In the genomic region with DNA sequence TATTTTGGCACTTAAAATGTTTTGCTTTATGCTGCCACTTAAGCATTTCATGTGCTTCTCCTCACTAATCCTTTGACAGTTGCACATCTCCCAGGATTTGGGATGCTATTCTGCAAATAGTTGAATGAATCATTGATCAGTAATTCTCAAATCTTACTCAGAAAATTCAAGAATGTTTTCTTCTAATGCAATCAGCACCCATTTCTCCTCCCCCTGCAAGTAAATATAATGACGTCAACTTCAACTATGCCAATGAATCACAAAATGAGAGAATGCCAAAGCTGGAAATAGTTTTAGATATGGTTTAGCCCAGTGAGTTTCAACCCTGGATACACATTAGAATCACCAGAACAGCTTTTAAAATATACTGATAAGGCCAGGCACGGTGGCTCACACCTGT, we compare ENCODE assay signal across 14 cellular contexts. TPM values are rescaled to one million over a fixed set of nuclear protein-coding genes. Genes with fewer than 3 reads are reported as not detected.
DNase-seq lines count a peak whose midpoint lies in the region; ATAC-seq and TF ChIP-seq lines count a peak whose summit lies in the region.
"Had no signal": no experiment of that assay in that cellular context is flagged by ENCODE, and none has a peak within 500 bp of the region (broad histone marks: within the 10 kb centered on the region; RNA-seq: fewer than 3 reads in every experiment).

No MANE protein-coding gene starts in this region.

- intact Hi-C loops in ascending aorta (cut with DNase I), result no loop called here
- intact Hi-C loops in stomach (cut with DNase I; ENCODE audit: low total_unique reads), result no loop called here

- H3K9me3 ChIP-seq in SK-N-SH, result no peaks in the 10 kb centered on the region
- H3K9me3 ChIP-seq in ascending aorta, result no peaks in the 10 kb centered on the region
- no peaks in the 10 kb centered on the region for H3K9me3 ChIP-seq in gastroesophageal sphincter
- no peaks in the 10 kb centered on the region for H3K9me3 ChIP-seq in stomach
- H3K9me3 ChIP-seq: ovary, testis had no signal

- H3K79me2 ChIP-seq in SK-N-SH (ENCODE audit: insufficient read depth), result peaks cover 13% of the 10 kb centered on the region; the same call in 1 of the 2 replicates

- no peak for TF ChIP-seq POLR2A in gastroesophageal sphincter (IDR thresholded peaks at IDR 0.05)
- no peak for TF ChIP-seq POLR2A in stomach (IDR thresholded peaks at IDR 0.05)

- H3K27me3 ChIP-seq in SK-N-SH (ENCODE audit: insufficient read depth), result no peaks in the 10 kb centered on the region; the same call in 1 of the 2 replicates
- no peaks in the 10 kb centered on the region for H3K27me3 ChIP-seq in ascending aorta
- H3K27me3 ChIP-seq in gastroesophageal sphincter, result no peaks in the 10 kb centered on the region
- peaks cover 0 to 9% (median 0%) of the 10 kb centered on the region in 3 donors for H3K27me3 ChIP-seq in stomach
- H3K27me3 ChIP-seq: ovary, testis had no signal

- TF ChIP-seq EP300 in SK-N-SH (IDR thresholded peaks at IDR 0.05; ENCODE audit: borderline replicate concordance in 1 of 2, low read depth in 1 of 2, low read length in 1 of 2) (peak in 1 of 2 experiments; percentile 43; a peak in 1 of 4 replicates), gastroesophageal sphincter (IDR thresholded peaks at IDR 0.05) (no peak), stomach (IDR thresholded peaks at IDR 0.05) (no peak)

- POLR2A ChIA-PET in SK-N-SH (lab: Yijun Ruan, JAX), result no interaction called here

- H3K4me3 ChIP-seq in SK-N-SH (ENCODE audit: low read depth in 2 of 2, low read length in 1 of 2) (no peak overlapping the region), ascending aorta (no peak overlapping the region), gastroesophageal sphincter (no peak overlapping the region), stomach (no peak overlapping the region)
- H3K4me3 ChIP-seq: ovary, testis had no signal

- no peak overlapping the region for H2AFZ ChIP-seq in SK-N-SH (ENCODE audit: low read depth)

- no peaks in the 10 kb centered on the region for H3K9me2 ChIP-seq in SK-N-SH

- no peaks in the 10 kb centered on the region for H4K20me1 ChIP-seq in SK-N-SH (ENCODE audit: insufficient read depth)

- 31% methylated on average over 2 of the region's 2 CpGs for WGBS in SK-N-SH (ENCODE audit: low lambda C conversion rate)
- WGBS in gastroesophageal sphincter (ENCODE audit: low coverage in 1 of 2), 2 donors, result 47 to 60% methylated on average over 2 of the region's 2 CpGs
- 26 to 47% (median 42%) methylated on average over 2 of the region's 2 CpGs for WGBS in stomach, 5 donors

- H3K27ac ChIP-seq in SK-N-SH (ENCODE audit: low read depth in 2 of 2, low read length in 1 of 2) (peak overlapping the region in 1 of 2 experiments; percentile 64; a peak in 1 of 4 replicates), ascending aorta (peak overlapping the region; percentile 81 to 95), gastroesophageal sphincter (peak overlapping the region; percentile 65 to 97 (median 88)), stomach (peak overlapping the region in 3 of 5 donors; percentile 53 to 89 (median 68))
- H3K27ac ChIP-seq: 22Rv1, ovary, testis had no signal

- no peak overlapping the region for H3K9ac ChIP-seq in SK-N-SH

- no peak for TF ChIP-seq RAD21 in SK-N-SH (IDR thresholded peaks at IDR 0.05; ENCODE audit: low read length)

- H3K36me3 ChIP-seq in SK-N-SH (replicated peaks in 1 of 2; ENCODE audit: control insufficient read depth in 1 of 2, insufficient read depth in 2 of 2, low read length in 1 of 2) (no peaks in the 10 kb centered on the region), ascending aorta (no peaks in the 10 kb centered on the region), gastroesophageal sphincter (no peaks in the 10 kb centered on the region), stomach (no peaks in the 10 kb centered on the region)
- H3K36me3 ChIP-seq: ovary had no signal

- TF ChIP-seq CTCF in SK-N-SH (IDR thresholded peaks at IDR 0.05) (no peak), ascending aorta (IDR thresholded peaks at IDR 0.05) (no peak), gastroesophageal sphincter (IDR thresholded peaks at IDR 0.05) (no peak), stomach (IDR thresholded peaks at IDR 0.05) (no peak)

- H3K4me1 ChIP-seq in SK-N-SH (ENCODE audit: control insufficient read depth in 1 of 2, insufficient read depth in 2 of 2, low read depth in 1 of 2, low read length in 1 of 2) (peaks cover 13 to 18% of the 10 kb centered on the region in 2 experiments; a peak in 3 of 4 replicates), ascending aorta (peaks cover 27 to 76% of the 10 kb centered on the region in 2 donors), gastroesophageal sphincter (peaks cover 9 to 92% (median 43%) of the 10 kb centered on the region in 3 donors), stomach (peaks cover 40 to 63% (median 47%) of the 10 kb centered on the region in 4 donors)

- CTCF ChIA-PET in SK-N-SH (lab: Yijun Ruan, JAX), result interaction anchor here (0.8 kb wide), 1 partner anchor 58 kb away, joined by 3 read pairs; no protein-coding TSS in a partner anchor

- DNase-seq in SK-N-SH (no peak), ascending aorta (ENCODE audit: low spot score in 2 of 2) (no peak), stomach (no peak), NCI-H1417 treated with DMSO at 0.1 percent for 48 hours (lab: John Stamatoyannopoulos, UW) (no peak), DMS114 treated with DMSO at 0.1 percent for 48 hours (lab: John Stamatoyannopoulos, UW; ENCODE audit: unreplicated experiment) (no peak)
- DNase-seq: activated CD4-positive, alpha-beta T cell treated with anti-CD3 and anti-CD28 coated beads for 36 hours; NCI-H187 treated with DMSO at 0.1 percent for 48 hours; testis had no signal

- peaks cover 9% of the 10 kb centered on the region for H3F3A ChIP-seq in SK-N-SH (replicated peaks; ENCODE audit: insufficient read depth)

- ATAC-seq in SK-N-SH treated with all-trans-retinoic acid at 6 μM for 48 hours, result no peak
- ATAC-seq in gastroesophageal sphincter, result no peak
- ATAC-seq in GM21786 (IDR thresholded peaks at IDR 0.05; ENCODE audit: unreplicated experiment), result no peak
- ATAC-seq: activated CD4-positive, alpha-beta T cell treated with anti-CD3 and anti-CD28 coated beads for 36 hours; HCT116 had no signal

- H3K4me2 ChIP-seq in SK-N-SH, result no peak overlapping the region

TF ChIP-seq in SK-N-SH, 30 proteins besides CTCF, POLR2A, EP300 and RAD21 (continues in another document):
- TF ChIP-seq RCOR1 (IDR thresholded peaks at IDR 0.05; ENCODE audit: low read length) (no peak), USF2 (IDR thresholded peaks at IDR 0.05; ENCODE audit: borderline replicate concordance, low read depth, low read length) (no peak)

TF ChIP-seq in SK-N-SH treated with all-trans-retinoic acid at 6 μM for 48 hours, 23 proteins besides CTCF, POLR2A, EP300 and RAD21:
- TF ChIP-seq SNAI2 (CRISPR knock-in tag; IDR thresholded peaks at IDR 0.05), result no peak

RNA-seq across cellular contexts. Expression of gene BLOC1S1, which starts 2.1 kb away (rescaled TPM):
- polyA plus RNA-seq in SK-N-SH (2012; rRNA removed) (277 and 331 TPM in 2 replicates), stomach (100 to 1,000 TPM; 349 to 451 (median 411) TPM)
- polyA plus RNA-seq in SK-N-SH (2012; cell fraction: cytosol; rRNA removed), result 243 and 313 TPM in 2 replicates
- polyA plus RNA-seq in SK-N-SH (2012; cell fraction: nucleus; rRNA removed), result 89.7 and 130 TPM in 2 replicates
- total RNA-seq in ascending aorta (57.2 TPM), gastroesophageal sphincter (100 to 1,000 TPM; 187 to 214 (median 196) TPM), stomach (100 to 1,000 TPM in 3 of 5 donors, 10 to 100 TPM in 2; 12.8 to 392 (median 114) TPM)

RNA-seq across cellular contexts. Expression of gene ITGA7, which starts 6.0 kb away (rescaled TPM):
- polyA plus RNA-seq in SK-N-SH (2012; rRNA removed) (17.6 and 19.7 TPM in 2 replicates), stomach (10 to 100 TPM in 1 of 3 donors, 1 to 10 TPM in 2; 3.5 to 40.6 (median 5.8) TPM)
- polyA plus RNA-seq in SK-N-SH (2012; cell fraction: cytosol; rRNA removed), result 7.3 and 9.1 TPM in 2 replicates
- polyA plus RNA-seq in SK-N-SH (2012; cell fraction: nucleus; rRNA removed), result 71.0 and 80.7 TPM in 2 replicates
- total RNA-seq in ascending aorta (246 TPM), gastroesophageal sphincter (100 to 1,000 TPM; 143 to 260 (median 182) TPM), stomach (100 to 1,000 TPM in 1 of 5 donors, 10 to 100 TPM in 4; 10.3 to 188 (median 58.0) TPM)

RNA-seq across cellular contexts. Expression of gene RDH5, which starts 6.5 kb away (rescaled TPM):
- polyA plus RNA-seq in SK-N-SH (2012; rRNA removed) (5.2 and 5.4 TPM in 2 replicates), stomach (10 to 100 TPM in 1 of 3 donors, 1 to 10 TPM in 2; 3.2 to 10.3 (median 9.7) TPM)
- 1.6 and 1.7 TPM in 2 replicates for polyA plus RNA-seq in SK-N-SH (2012; cell fraction: cytosol; rRNA removed)
- 46.0 and 49.7 TPM in 2 replicates for polyA plus RNA-seq in SK-N-SH (2012; cell fraction: nucleus; rRNA removed)
- total RNA-seq in ascending aorta (3.6 TPM), gastroesophageal sphincter (10 to 100 TPM; 18.0 to 57.0 (median 31.9) TPM), stomach (10 to 100 TPM in 3 of 5 donors, 1 to 10 TPM in 2; 4.0 to 41.2 (median 19.3) TPM)

RNA-seq across cellular contexts. Expression of gene CD63, which starts 15.1 kb away (rescaled TPM):
- polyA plus RNA-seq in SK-N-SH (2012; rRNA removed) (1,022 and 1,465 TPM in 2 replicates), stomach (100 to 1,000 TPM; 455 to 899 (median 803) TPM)
- polyA plus RNA-seq in SK-N-SH (2012; cell fraction: cytosol; rRNA removed), result 1,236 and 1,638 TPM in 2 replicates
- 454 and 623 TPM in 2 replicates for polyA plus RNA-seq in SK-N-SH (2012; cell fraction: nucleus; rRNA removed)
- total RNA-seq in ascending aorta (566 TPM), gastroesophageal sphincter (100 to 1,000 TPM; 500 to 856 (median 792) TPM), stomach (1,000 to 10,000 TPM in 1 of 5 donors, 100 to 1,000 TPM in 3, 10 to 100 TPM in 1; 71.2 to 1,329 (median 399) TPM)

RNA-seq across cellular contexts. Expression of gene GDF11, which starts 29.2 kb away (rescaled TPM):
- polyA plus RNA-seq in SK-N-SH (2012; rRNA removed) (6.9 and 9.4 TPM in 2 replicates), stomach (1 to 10 TPM; 1.1 to 6.5 (median 3.5) TPM)
- polyA plus RNA-seq in SK-N-SH (2012; cell fraction: cytosol; rRNA removed), result 5.3 and 8.8 TPM in 2 replicates
- 7.2 and 8.0 TPM in 2 replicates for polyA plus RNA-seq in SK-N-SH (2012; cell fraction: nucleus; rRNA removed)
- total RNA-seq in ascending aorta (1.6 TPM), gastroesophageal sphincter (1 to 10 TPM; 2.8 to 9.8 (median 3.6) TPM), stomach (1 to 10 TPM in 3 of 5 donors, under 1 TPM in 2; 0.29 to 4.6 (median 1.7) TPM)
